ENCODE assay signal across 13 cellular contexts in genomic region chr16:77690416-77690815, GRCh38. TPM values are rescaled to one million over a fixed set of nuclear protein-coding genes. Genes with fewer than 3 reads are reported as not detected.
DNase-seq lines count a peak whose midpoint lies in the region; ATAC-seq, FAIRE-seq and TF ChIP-seq lines count a peak whose summit lies in the region.
"Had no signal": no experiment of that assay in that cellular context is flagged by ENCODE, and none has a peak within 500 bp of the region (broad histone marks: within the 10 kb centered on the region; RNA-seq: fewer than 3 reads in every experiment).

No MANE protein-coding gene starts in this region.

- no peak for TF ChIP-seq CTCF in HepG2 (CRISPR knock-in tag; IDR thresholded peaks at IDR 0.05)
- no peak for TF ChIP-seq CTCF in right lobe of liver (IDR thresholded peaks at IDR 0.05)
- TF ChIP-seq CTCF in brain (conservative IDR thresholded peaks at IDR 0.05) = no peak

- FAIRE-seq in HepG2 (lab: Jason Lieb, UNC) = no peak
- FAIRE-seq in HTR-8/SVneo (lab: Jason Lieb, UNC) = peak; percentile 13
- FAIRE-seq: A549, H54 had no signal

- peaks cover 9% of the 10 kb centered on the region for H3K27me3 Mint-ChIP-seq in brain

- H3K27me3 ChIP-seq in HepG2 (ENCODE audit: control insufficient read depth in 1 of 2, insufficient read depth in 2 of 2, low read length in 2 of 2) (peaks cover 0 to 38% of the 10 kb centered on the region in 2 experiments; a peak in 3 of 5 replicates), right lobe of liver (no peaks in the 10 kb centered on the region)
- H3K27me3 ChIP-seq: BLaER1 had no signal

- H3K4me1 Mint-ChIP-seq in brain = peaks cover 56% of the 10 kb centered on the region
- H3K4me1 Mint-ChIP-seq: CD8-positive, alpha-beta memory T cell had no signal

- no peaks in the 10 kb centered on the region for H3K9me3 Mint-ChIP-seq in brain
- H3K9me3 Mint-ChIP-seq: CD8-positive, alpha-beta memory T cell had no signal

- H3K4me1 ChIP-seq in HepG2 (ENCODE audit: insufficient read depth, low read length) = no peaks in the 10 kb centered on the region
- H3K4me1 ChIP-seq in right lobe of liver = no peaks in the 10 kb centered on the region
- H3K4me1 ChIP-seq: A549, Caco-2 had no signal

- H2AFZ ChIP-seq in HepG2 (ENCODE audit: low read length) = no peak overlapping the region

- peak overlapping the region in 3 of 5 experiments; percentile 31 to 45 (median 42) for H3K27ac Mint-ChIP-seq in brain
- H3K27ac Mint-ChIP-seq: CD8-positive, alpha-beta memory T cell had no signal

- POLR2A ChIA-PET in HepG2 (lab: Yijun Ruan, JAX) = no interaction called here

- WGBS in HepG2 (ENCODE audit: low lambda C conversion rate) = 34% methylated on average over 7 of the region's 7 CpGs
- 63% methylated on average over 5 of the region's 7 CpGs for WGBS in right lobe of liver (ENCODE audit: insufficient coverage, low coverage, low lambda C conversion rate, missing lambda C conversion rate)

- no peaks in the 10 kb centered on the region for H3K9me3 ChIP-seq in HepG2 (ENCODE audit: low read length)
- no peaks in the 10 kb centered on the region for H3K9me3 ChIP-seq in right lobe of liver
- H3K9me3 ChIP-seq: A549, BLaER1, Caco-2 had no signal

- no peak for TF ChIP-seq POLR2A in HepG2 (IDR thresholded peaks at IDR 0.05; ENCODE audit: insufficient read depth in 1 of 2, low read depth in 2 of 2, low read length in 2 of 2)
- no peak for TF ChIP-seq POLR2A in right lobe of liver (IDR thresholded peaks at IDR 0.05)

- TF ChIP-seq RAD21 in HepG2 (CRISPR knock-in tag; IDR thresholded peaks at IDR 0.05) = no peak

- no peaks in the 10 kb centered on the region for H3K79me2 ChIP-seq in HepG2 (ENCODE audit: insufficient read depth, low read length)

- H3K27ac ChIP-seq in HepG2 (ENCODE audit: extremely low read length, insufficient read depth, low read length) (no peak overlapping the region), right lobe of liver (no peak overlapping the region)
- H3K27ac ChIP-seq: A549, BLaER1 had no signal

- no peaks in the 10 kb centered on the region for H3K36me3 Mint-ChIP-seq in brain
- H3K36me3 Mint-ChIP-seq: CD8-positive, alpha-beta memory T cell had no signal

- peak overlapping the region in 1 of 5 experiments; percentile 24 for H3K4me3 Mint-ChIP-seq in brain
- H3K4me3 Mint-ChIP-seq: CD8-positive, alpha-beta memory T cell had no signal

- CTCF ChIA-PET in HepG2 (lab: Yijun Ruan, JAX; ENCODE audit: low intra/inter-chr PET ratio, low total read pairs) = no interaction called here

- no peaks in the 10 kb centered on the region for H3K36me3 ChIP-seq in HepG2 (replicated peaks in 1 of 2; ENCODE audit: control insufficient read depth in 1 of 2, insufficient read depth in 2 of 2, low read length in 2 of 2)
- H3K36me3 ChIP-seq in right lobe of liver = no peaks in the 10 kb centered on the region
- H3K36me3 ChIP-seq: BLaER1 had no signal

- no peak overlapping the region for H3K4me2 ChIP-seq in HepG2 (ENCODE audit: low read depth, low read length)
- H3K4me2 ChIP-seq: A549, BLaER1 had no signal

- BruUV-seq in HepG2 (replicated peaks; lab: Mats Ljungman, UMichigan) = no TSS peak

- in situ Hi-C loops in HepG2 (cut with HindIII; ENCODE audit: extremely low pct_ligation_motif_present, low pct_unique_long_range_greater_than_20kb) = no loop called here

- intact Hi-C loops in HepG2 (cut with micrococcal nuclease; ENCODE audit: unreplicated experiment) = no loop called here
- intact Hi-C loops in right lobe of liver (cut with DNase I) = no loop called here

- H4K20me1 ChIP-seq in HepG2 (ENCODE audit: insufficient read depth, low read length) = no peaks in the 10 kb centered on the region
- H4K20me1 ChIP-seq: BLaER1 had no signal

- no peak overlapping the region for H3K9ac ChIP-seq in HepG2 (ENCODE audit: insufficient read depth, low read depth, low read length)
- H3K9ac ChIP-seq: BLaER1 had no signal

- DNase-seq in HepG2 (ENCODE audit: low spot score) (no peak), right lobe of liver (no peak), HTR-8/SVneo (ENCODE audit: insufficient read length, low spot score) (no peak), superior temporal gyrus (ENCODE audit: extremely low spot score) (peak; percentile 33), NCI-H748 treated with DMSO at 0.1 percent for 48 hours (lab: John Stamatoyannopoulos, UW) (no peak), AML-193 (lab: John Stamatoyannopoulos, UW) (no peak), midbrain (lab: John Stamatoyannopoulos, UW) (no peak)
- DNase-seq: Caco-2; CD8-positive, alpha-beta memory T cell had no signal

- ATAC-seq in HepG2 (no peak), right lobe of liver (no peak)
- ATAC-seq: A549 had no signal

- no peak overlapping the region for H3K4me3 ChIP-seq in HepG2 (replicated peaks in 1 of 3; ENCODE audit: insufficient read depth in 1 of 3, low read depth in 2 of 3, low read length in 3 of 3)
- H3K4me3 ChIP-seq in right lobe of liver = no peak overlapping the region
- H3K4me3 ChIP-seq: A549, BLaER1 had no signal

- TF ChIP-seq EP300 in HepG2 (IDR thresholded peaks at IDR 0.05; ENCODE audit: low read depth in 2 of 2, low read length in 2 of 2) (no peak), HepG2 (CRISPR knock-in tag; IDR thresholded peaks at IDR 0.05; ENCODE audit: borderline replicate concordance) (no peak)

TF ChIP-seq in HepG2, 621 proteins besides CTCF, POLR2A, EP300 and RAD21:
- no peak for TF ChIP-seq ZFP62 (CRISPR knock-in tag; IDR thresholded peaks at IDR 0.05)
- TF ChIP-seq CHD2 (IDR thresholded peaks at IDR 0.05; ENCODE audit: low read depth, low read length) = 0 out of 2 replicates have a peak, but pooled peaks have one; percentile 41

RNA-seq across cellular contexts. Expression of gene NUDT7, which starts 31.9 kb away (rescaled TPM):
- total RNA-seq in HepG2 (2016; rRNA removed; fragmentation: Illumina TruSeq; extraction: Trizol) (14.3 and 17.8 TPM in 2 replicates), right lobe of liver (10 to 100 TPM; 24.6 to 35.0 (median 29.5) TPM)
- 3.7 and 3.8 TPM in 2 replicates for total RNA-seq in HepG2 (2016; cell fraction: cytosol; rRNA removed; fragmentation: Illumina TruSeq; extraction: Trizol; ENCODE audit: low read depth)
- total RNA-seq in HepG2 (2016; cell fraction: insoluble cytoplasmic fraction; rRNA removed; fragmentation: Illumina TruSeq; extraction: Trizol) = 15.0 and 20.1 TPM in 2 replicates
- total RNA-seq in HepG2 (2016; cell fraction: membrane; rRNA removed; fragmentation: Illumina TruSeq; extraction: Trizol) = 8.1 and 8.5 TPM in 2 replicates
- 6.4 and 7.9 TPM in 2 replicates for total RNA-seq in HepG2 (2016; cell fraction: nucleus; rRNA removed; fragmentation: Illumina TruSeq; extraction: Trizol)
- polyA plus RNA-seq in HepG2 (2011; rRNA removed) (18.0 and 23.9 TPM in 2 replicates), brain (ENCODE audit: insufficient read depth, low read depth, low replicate concordance) (11.3 TPM)
- 17.5 and 22.7 TPM in 2 replicates for polyA plus RNA-seq in HepG2 (2011; cell fraction: cytosol; rRNA removed)
- polyA plus RNA-seq in HepG2 (2011; cell fraction: nucleus; rRNA removed) = 5.7 and 8.9 TPM in 2 replicates
- polyA plus RNA-seq in HepG2 (2012) = 16.3 and 22.7 TPM in 2 replicates
- polyA plus RNA-seq in HepG2 (2016; cell fraction: cytosol; fragmentation: Illumina TruSeq; extraction: Trizol; ENCODE audit: low read depth) = 4.7 and 5.5 TPM in 2 replicates
- polyA plus RNA-seq in HepG2 (2016; cell fraction: insoluble cytoplasmic fraction; fragmentation: Illumina TruSeq; extraction: Trizol; ENCODE audit: low read depth) = 26.0 and 26.5 TPM in 2 replicates
- polyA plus RNA-seq in HepG2 (2016; cell fraction: membrane; fragmentation: Illumina TruSeq; extraction: Trizol; ENCODE audit: low read depth) = 10.6 and 12.1 TPM in 2 replicates
- 15.7 and 19.3 TPM in 2 replicates for polyA plus RNA-seq in HepG2 (2016; cell fraction: nucleus; fragmentation: Illumina TruSeq; extraction: Trizol; ENCODE audit: insufficient read depth, low read depth)
- 12.6 and 34.2 TPM in 2 replicates for polyA minus RNA-seq in HepG2 (2011; rRNA and poly(A)+ RNA removed; ENCODE audit: low replicate concordance)
- polyA minus RNA-seq in HepG2 (2011; cell fraction: cytosol; rRNA and poly(A)+ RNA removed) = 8.9 and 11.2 TPM in 2 replicates
- 6.8 and 11.7 TPM in 2 replicates for polyA minus RNA-seq in HepG2 (2011; cell fraction: nucleus; rRNA and poly(A)+ RNA removed)
